Comparison of ENCODE assay signal across 22 cellular contexts in genomic region chr1:94115900-94116436, GRCh38. TPM values are rescaled to one million over a fixed set of nuclear protein-coding genes. Genes with fewer than 3 reads are reported as not detected.
DNase-seq lines count a peak whose midpoint lies in the region; ATAC-seq, FAIRE-seq and TF ChIP-seq lines count a peak whose summit lies in the region.
"Had no signal": no experiment of that assay in that cellular context is flagged by ENCODE, and none has a peak within 500 bp of the region (broad histone marks: within the 10 kb centered on the region; RNA-seq: fewer than 3 reads in every experiment).

No MANE protein-coding gene starts in this region.

- no peak for ATAC-seq in SK-N-SH treated with all-trans-retinoic acid at 6 μM for 48 hours
- ATAC-seq: activated CD8-positive, alpha-beta T cell treated with anti-CD3 and anti-CD28 coated beads for 36 hours; activated naive CD8-positive, alpha-beta T cell treated with anti-CD3 and anti-CD28 coated beads, Interleukin-2, amount 50 U/mL, for 24 hours; naive thymus-derived CD4-positive, alpha-beta T cell; stimulated activated effector memory CD8-positive, alpha-beta T cell treated with anti-CD3 and anti-CD28 coated beads, Interleukin-12 subunit alpha, Interleukin-12 subunit beta, amount 100 ng/mL, for 72 hours had no signal

- no peak overlapping the region for H3K4me2 ChIP-seq in SK-N-SH

- no peak overlapping the region for H3K9ac ChIP-seq in SK-N-SH

- peaks cover 3 to 30% of the 10 kb centered on the region in 2 experiments; a peak in 3 of 4 replicates for H3K4me1 ChIP-seq in SK-N-SH (ENCODE audit: control insufficient read depth in 1 of 2, insufficient read depth in 2 of 2, low read depth in 1 of 2, low read length in 1 of 2)
- peaks cover 58% of the 10 kb centered on the region for H3K4me1 ChIP-seq in ectodermal cell (ENCODE audit: control insufficient read depth, insufficient read depth, low read length)
- peaks cover 57% of the 10 kb centered on the region for H3K4me1 ChIP-seq in mesodermal cell (ENCODE audit: control insufficient read depth, insufficient read depth, low read length, poor library complexity, severe bottlenecking)
- peaks cover 30 to 43% of the 10 kb centered on the region in 2 donors for H3K4me1 ChIP-seq in thyroid gland
- H3K4me1 ChIP-seq: esophagus muscularis mucosa, psoas muscle had no signal

- H3K9me2 ChIP-seq in SK-N-SH: no peaks in the 10 kb centered on the region

- no peak for TF ChIP-seq EP300 in SK-N-SH (IDR thresholded peaks at IDR 0.05; ENCODE audit: borderline replicate concordance in 1 of 2, low read depth in 1 of 2, low read length in 1 of 2)

- H3K79me2 ChIP-seq in SK-N-SH (ENCODE audit: insufficient read depth): no peaks in the 10 kb centered on the region

- intact Hi-C loops in thyroid gland (cut with DNase I): no loop called here

- H3K27ac ChIP-seq in SK-N-SH (ENCODE audit: low read depth in 2 of 2, low read length in 1 of 2): peak overlapping the region in 1 of 2 experiments; percentile 74; a peak in 2 of 4 replicates
- H3K27ac ChIP-seq in ectodermal cell (ENCODE audit: insufficient read depth, low read depth, low read length, poor library complexity, severe bottlenecking): peak overlapping the region; percentile 47
- H3K27ac ChIP-seq in mesodermal cell (ENCODE audit: low read depth, low read length, severe bottlenecking): peak overlapping the region; percentile 62
- H3K27ac ChIP-seq in thyroid gland: peak overlapping the region; percentile 87 to 93 (median 91)
- H3K27ac ChIP-seq: 22Rv1, esophagus muscularis mucosa, psoas muscle had no signal

- H3K36me3 ChIP-seq in SK-N-SH (replicated peaks in 1 of 2; ENCODE audit: control insufficient read depth in 1 of 2, insufficient read depth in 2 of 2, low read length in 1 of 2) (no peaks in the 10 kb centered on the region), ectodermal cell (ENCODE audit: control insufficient read depth, insufficient read depth, low read length) (no peaks in the 10 kb centered on the region), mesodermal cell (ENCODE audit: control insufficient read depth, insufficient read depth, low read length) (no peaks in the 10 kb centered on the region), thyroid gland (no peaks in the 10 kb centered on the region)
- H3K36me3 ChIP-seq: esophagus muscularis mucosa had no signal

- TF ChIP-seq POLR2A in thyroid gland (IDR thresholded peaks at IDR 0.05): no peak
- no peak for TF ChIP-seq POLR2A in H54 (IDR thresholded peaks at IDR 0.05; ENCODE audit: low read depth, low read length)

- FAIRE-seq in H54 (lab: Jason Lieb, UNC): no peak
- FAIRE-seq: bronchial epithelial cell had no signal

- H3F3A ChIP-seq in SK-N-SH (replicated peaks; ENCODE audit: insufficient read depth): no peaks in the 10 kb centered on the region

- no peak for TF ChIP-seq RAD21 in SK-N-SH (IDR thresholded peaks at IDR 0.05; ENCODE audit: low read length)

- H3K9me3 ChIP-seq in SK-N-SH (no peaks in the 10 kb centered on the region), ectodermal cell (ENCODE audit: control insufficient read depth, low read length) (no peaks in the 10 kb centered on the region), mesodermal cell (ENCODE audit: control insufficient read depth, low read length) (no peaks in the 10 kb centered on the region), thyroid gland (no peaks in the 10 kb centered on the region)
- H3K9me3 ChIP-seq: esophagus muscularis mucosa, psoas muscle had no signal

- DNase-seq in SK-N-SH: no peak
- peak; percentile 29 to 48 for DNase-seq in thyroid gland
- no peak for DNase-seq in H54 (ENCODE audit: insufficient read length, low spot score)
- no peak for DNase-seq in NK-92 (lab: John Stamatoyannopoulos, UW; ENCODE audit: unreplicated experiment)
- DNase-seq in NCI-H345 (lab: John Stamatoyannopoulos, UW): no peak
- DNase-seq: activated CD8-positive, alpha-beta T cell treated with anti-CD3 and anti-CD28 coated beads for 36 hours; activated naive CD8-positive, alpha-beta T cell treated with anti-CD3 and anti-CD28 coated beads, Interleukin-2, amount 50 U/mL, for 24 hours; C1 segment of cervical spinal cord; DMS153; naive thymus-derived CD4-positive, alpha-beta T cell; NCI-H1048; NCI-H524 had no signal

- no peak for TF ChIP-seq CTCF in SK-N-SH (IDR thresholded peaks at IDR 0.05)
- TF ChIP-seq CTCF in thyroid gland (IDR thresholded peaks at IDR 0.05): no peak

- POLR2A ChIA-PET in SK-N-SH (lab: Yijun Ruan, JAX): no interaction called here

- CTCF ChIA-PET in SK-N-SH (lab: Yijun Ruan, JAX): interaction anchor here (1.5 to 2.5 kb wide), 2 partner anchors 14 to 220 kb away, joined by 4 to 8 read pairs; no protein-coding TSS in a partner anchor

- H2AFZ ChIP-seq in SK-N-SH (ENCODE audit: low read depth): 0 out of 2 replicates have a peak overlapping the region, but pooled peaks have one; percentile 22

- WGBS in SK-N-SH (ENCODE audit: low lambda C conversion rate): 89% methylated on average over 6 of the region's 6 CpGs
- 68 to 76% methylated on average over 6 of the region's 6 CpGs for WGBS in ectodermal cell, 2 experiments
- WGBS in mesodermal cell (ENCODE audit: insufficient coverage in 2 of 2), 2 experiments: 62 to 69% methylated on average over 4 of the region's 6 CpGs
- WGBS in thyroid gland, 2 donors: 60 to 65% methylated on average over 6 of the region's 6 CpGs

- H3K27me3 ChIP-seq in SK-N-SH (ENCODE audit: insufficient read depth): no peaks in the 10 kb centered on the region
- peaks cover 9% of the 10 kb centered on the region for H3K27me3 ChIP-seq in ectodermal cell (ENCODE audit: control insufficient read depth, insufficient read depth, low read length, poor library complexity, severe bottlenecking)
- H3K27me3 ChIP-seq in thyroid gland: no peaks in the 10 kb centered on the region

- H3K4me3 ChIP-seq in SK-N-SH (ENCODE audit: low read depth in 2 of 2, low read length in 1 of 2): no peak overlapping the region
- no peak overlapping the region for H3K4me3 ChIP-seq in ectodermal cell (ENCODE audit: insufficient read depth, low read depth, low read length)
- no peak overlapping the region for H3K4me3 ChIP-seq in mesodermal cell (ENCODE audit: extremely low read depth, insufficient read depth, low read length, poor library complexity, severe bottlenecking)
- H3K4me3 ChIP-seq in thyroid gland (replicated peaks in 1 of 3): no peak overlapping the region
- H3K4me3 ChIP-seq: esophagus muscularis mucosa, lung, psoas muscle had no signal

- H4K20me1 ChIP-seq in SK-N-SH (ENCODE audit: insufficient read depth): no peaks in the 10 kb centered on the region

TF ChIP-seq in SK-N-SH, 30 proteins besides CTCF, POLR2A, EP300 and RAD21:
- TF ChIP-seq MEF2A (IDR thresholded peaks at IDR 0.05; ENCODE audit: borderline replicate concordance, low read depth) (no peak), JUND (IDR thresholded peaks at IDR 0.05) (no peak), NFIC (IDR thresholded peaks at IDR 0.05; ENCODE audit: borderline replicate concordance) (no peak)
- TF ChIP-seq, protein P1, sequence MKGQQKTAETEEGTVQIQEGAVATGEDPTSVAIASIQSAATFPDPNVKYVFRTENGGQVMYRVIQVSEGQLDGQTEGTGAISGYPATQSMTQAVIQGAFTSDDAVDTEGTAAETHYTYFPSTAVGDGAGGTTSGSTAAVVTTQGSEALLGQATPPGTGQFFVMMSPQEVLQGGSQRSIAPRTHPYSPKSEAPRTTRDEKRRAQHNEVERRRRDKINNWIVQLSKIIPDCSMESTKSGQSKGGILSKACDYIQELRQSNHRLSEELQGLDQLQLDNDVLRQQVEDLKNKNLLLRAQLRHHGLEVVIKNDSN (IDR thresholded peaks at IDR 0.05; ENCODE audit: borderline replicate concordance, low read depth): no peak

TF ChIP-seq in SK-N-SH treated with all-trans-retinoic acid at 6 μM for 48 hours, 23 proteins besides CTCF, POLR2A, EP300 and RAD21 (continues in another document):
- TF ChIP-seq CSDC2 (CRISPR knock-in tag; IDR thresholded peaks at IDR 0.05): no peak
- no peak for TF ChIP-seq ZNF8 (CRISPR knock-in tag; IDR thresholded peaks at IDR 0.05)
- TF ChIP-seq ISL1 (CRISPR knock-in tag; IDR thresholded peaks at IDR 0.05): no peak
- TF ChIP-seq CSRNP3 (CRISPR knock-in tag; IDR thresholded peaks at IDR 0.05): no peak
- no peak for TF ChIP-seq RARB (CRISPR knock-in tag; IDR thresholded peaks at IDR 0.05)
- no peak for TF ChIP-seq ZFP3 (CRISPR knock-in tag; IDR thresholded peaks at IDR 0.05)

RNA-seq across cellular contexts. Expression of gene ABCA4, which starts 5.0 kb away (rescaled TPM):
- 0.03 and 0.06 TPM in 2 replicates for polyA plus RNA-seq in SK-N-SH (2012; rRNA removed)
- 0.04 TPM in 1 of 2 replicates, not detected in the other for polyA plus RNA-seq in SK-N-SH (2012; cell fraction: cytosol; rRNA removed)
- 0.16 and 0.35 TPM in 2 replicates for polyA plus RNA-seq in SK-N-SH (2012; cell fraction: nucleus; rRNA removed)
- 0.43 TPM for polyA plus RNA-seq in ectodermal cell (2013, experiment 1 of 4)
- 0.36 TPM for polyA plus RNA-seq in ectodermal cell (2013, experiment 2 of 4)
- 0.27 TPM for polyA plus RNA-seq in ectodermal cell (2013, experiment 3 of 4)
- polyA plus RNA-seq in ectodermal cell (2013, experiment 4 of 4): 0.41 TPM
- 9.5 TPM for polyA plus RNA-seq in mesodermal cell (2013, experiment 1 of 2)
- polyA plus RNA-seq in mesodermal cell (2013, experiment 2 of 2): 8.2 TPM
- 1 to 10 TPM in 1 of 4 donors, under 1 TPM in 3; 0.44 to 1.0 (median 0.82) TPM for total RNA-seq in thyroid gland
- total RNA-seq: activated CD8-positive, alpha-beta T cell treated with anti-CD3 and anti-CD28 coated beads for 36 hours; activated T-helper 1 cell treated with anti-CD3 and anti-CD28 coated beads, Interleukin-12 subunit alpha, Interleukin-12 subunit beta, Interleukin-2, Interleukin-4 antibody, amounts not matched to agents 30 ng/mL and 10 ng/mL and 1 ng/mL, durations not matched to agents 14 hours and 24 hours and 36 hours; naive thymus-derived CD4-positive, alpha-beta T cell had no signal
- polyA plus RNA-seq: naive thymus-derived CD4-positive, alpha-beta T cell had no signal

Comparison
In these comparisons a context has a peak if more than half of its experiments do, and no peak if none do; other contexts are left out.
1. DNase-seq: peak in thyroid gland (2 of 2); none in SK-N-SH (single experiment), H54 (single experiment), NK-92 (single experiment) and NCI-H345 (single experiment).